Comparison of ENCODE assay signal across 34 cellular contexts in genomic region chr18:46601338-46601908, GRCh38. TPM values are rescaled to one million over a fixed set of nuclear protein-coding genes. Genes with fewer than 3 reads are reported as not detected.
DNase-seq lines count a peak whose midpoint lies in the region; ATAC-seq and TF ChIP-seq lines count a peak whose summit lies in the region.
"Had no signal": no experiment of that assay in that cellular context is flagged by ENCODE, and none has a peak within 500 bp of the region (broad histone marks: within the 10 kb centered on the region; RNA-seq: fewer than 3 reads in every experiment).

No MANE protein-coding gene starts in this region.

- TF ChIP-seq CTCF in heart right ventricle (IDR thresholded peaks at IDR 0.05) (no peak), right atrium auricular region (IDR thresholded peaks at IDR 0.05) (no peak), NB4 (IDR thresholded peaks at IDR 0.05; ENCODE audit: low read depth, low read length) (no peak), upper lobe of left lung (IDR thresholded peaks at IDR 0.05) (no peak), foreskin keratinocyte (conservative IDR thresholded peaks at IDR 0.05) (no peak)

- peak overlapping the region in 6 of 10 donors; percentile 29 to 79 (median 61) for H3K27ac ChIP-seq in heart right ventricle
- H3K27ac ChIP-seq in right atrium auricular region, result no peak overlapping the region
- H3K27ac ChIP-seq in upper lobe of left lung, result peak overlapping the region; percentile 23 to 73 (median 50)
- no peak overlapping the region for H3K27ac ChIP-seq in foreskin keratinocyte
- H3K27ac ChIP-seq: epithelial cell of prostate, RWPE1, tibial artery had no signal

- peak in 4 of 8 donors; percentile 47 to 71 (median 54) for ATAC-seq in heart right ventricle
- ATAC-seq in upper lobe of left lung (ENCODE audit: low FRiP score in 2 of 2), result no peak
- ATAC-seq in left colon, result no peak
- ATAC-seq in foreskin keratinocyte, result no peak

- H3K36me3 ChIP-seq in heart right ventricle, result no peaks in the 10 kb centered on the region
- H3K36me3 ChIP-seq in right atrium auricular region, result no peaks in the 10 kb centered on the region
- no peaks in the 10 kb centered on the region for H3K36me3 ChIP-seq in upper lobe of left lung
- H3K36me3 ChIP-seq: BE2C, tibial artery had no signal

- H3K9me3 ChIP-seq in heart right ventricle (peaks cover 0 to 19% (median 0%) of the 10 kb centered on the region in 11 donors), right atrium auricular region (peaks cover 0 to 8% of the 10 kb centered on the region in 2 donors), upper lobe of left lung (no peaks in the 10 kb centered on the region)
- H3K9me3 ChIP-seq: BE2C, tibial artery had no signal

- TF ChIP-seq EP300 in upper lobe of left lung (IDR thresholded peaks at IDR 0.05), result no peak

- no peak for TF ChIP-seq POLR2A in NB4 (IDR thresholded peaks at IDR 0.05; ENCODE audit: extremely low read depth, insufficient read length)
- TF ChIP-seq POLR2A in upper lobe of left lung (IDR thresholded peaks at IDR 0.05), result no peak

- H3K4me3 ChIP-seq in heart right ventricle (peak overlapping the region in 9 of 10 donors; percentile 3 to 50 (median 40)), right atrium auricular region (peak overlapping the region in 1 of 2 donors; percentile 22), NB4 (ENCODE audit: low read depth, low read length) (peak overlapping the region; percentile 13), upper lobe of left lung (peak overlapping the region in 2 of 4 donors; percentile 17 to 25)
- H3K4me3 ChIP-seq: tibial artery had no signal

- intact Hi-C loops in heart right ventricle (cut with DNase I), result no loop called here
- intact Hi-C loops in left colon (cut with DNase I, micrococcal nuclease), result no loop called here

- 49 to 68% methylated on average over 11 of the region's 11 CpGs for WGBS in heart right ventricle, 2 donors
- 37 to 40% methylated on average over 11 of the region's 11 CpGs for WGBS in upper lobe of left lung, 2 donors

- H3K4me1 ChIP-seq in heart right ventricle (peaks cover 0 to 6% (median 0%) of the 10 kb centered on the region in 9 donors), right atrium auricular region (no peaks in the 10 kb centered on the region), upper lobe of left lung (peaks cover 0 to 9% (median 2%) of the 10 kb centered on the region in 4 donors), foreskin keratinocyte (no peaks in the 10 kb centered on the region)
- H3K4me1 ChIP-seq: BE2C, tibial artery had no signal

- H3K27me3 ChIP-seq in heart right ventricle, result peaks cover 0 to 5% (median 0%) of the 10 kb centered on the region in 7 donors
- H3K27me3 ChIP-seq in right atrium auricular region, result no peaks in the 10 kb centered on the region
- no peaks in the 10 kb centered on the region for H3K27me3 ChIP-seq in upper lobe of left lung
- H3K27me3 ChIP-seq in foreskin keratinocyte, result no peaks in the 10 kb centered on the region
- H3K27me3 ChIP-seq: tibial artery had no signal

- no peak for DNase-seq in heart right ventricle
- DNase-seq in right atrium auricular region (ENCODE audit: low spot score), result no peak
- DNase-seq in NB4 (ENCODE audit: low read depth), result peak; percentile 83
- DNase-seq in left kidney (ENCODE audit: low read depth, low spot score), result peak; percentile 19
- DNase-seq in upper lobe of left lung, result no peak
- DNase-seq in EL, result no peak
- DNase-seq in left colon, result no peak
- DNase-seq in foreskin keratinocyte, result no peak
- DNase-seq: activated CD4-positive, alpha-beta memory T cell treated with anti-CD3 and anti-CD28 coated beads for 36 hours; activated CD4-positive, CD25-positive, alpha-beta regulatory T cell treated with anti-CD3 and anti-CD28 coated beads, Interleukin-2, amount 50 U/mL, for 72 hours; activated CD8-positive, alpha-beta memory T cell treated with anti-CD3 and anti-CD28 coated beads, Interleukin-2, amount 50 U/mL, for 48 hours; activated naive CD4-positive, alpha-beta T cell treated with anti-CD3 and anti-CD28 coated beads, Interleukin-2, amount 50 U/mL, for 16 hours; amniotic stem cell; BE2C; COR-L47; DMS79; effector CD8-positive, alpha-beta T cell; GF-D8; H9; head of caudate nucleus; kidney glomerular epithelial cell; mesenchymal stem cell; NCI-H1417 treated with DMSO at 0.1 percent for 48 hours; NCI-H2081; NCI-H2227 treated with DMSO at 0.1 percent for 48 hours; NCI-H69; tibial artery had no signal

RNA-seq across cellular contexts. Expression of gene LOXHD1, which starts 55.6 kb away (rescaled TPM):
- total RNA-seq in heart right ventricle (1 to 10 TPM in 4 of 10 donors, under 1 TPM in 6; 0.15 to 1.9 (median 0.95) TPM), right atrium auricular region (under 1 TPM in 1 of 2 donors, not detected in 1; 0.11 TPM), upper lobe of left lung (1 to 10 TPM in 3 of 6 donors, under 1 TPM in 3; 0.30 to 7.3 (median 1.00) TPM), left colon (under 1 TPM in 1 of 2 donors, not detected in 1; 0.15 TPM), foreskin keratinocyte (not detected in 2 replicates)
- polyA plus RNA-seq in heart right ventricle (under 1 TPM; 0.19 to 0.51 TPM), foreskin keratinocyte (not detected in 2 replicates)
- total RNA-seq: HT-29, M059J, myocyte, OCI-LY7, pulmonary artery endothelial cell had no signal

Comparison
In these comparisons a context has a peak if more than half of its experiments do, and no peak if none do; other contexts are left out.
1. H3K27ac ChIP-seq: peak in heart right ventricle (6 of 10) and upper lobe of left lung (4 of 4); none in right atrium auricular region (0 of 2) and foreskin keratinocyte (single experiment).
2. DNase-seq: peak in NB4 (single experiment) and left kidney (single experiment); none in heart right ventricle (0 of 2), right atrium auricular region (single experiment), upper lobe of left lung (0 of 2), EL (single experiment), left colon (0 of 2) and foreskin keratinocyte (0 of 2).